Comparison of ENCODE assay signal across 2 cellular contexts in genomic region chr7:18855796-18856195, GRCh38.
TF ChIP-seq lines count a peak whose summit lies in the region.

No MANE protein-coding gene starts in this region.

TF ChIP-seq in SK-N-SH treated with all-trans-retinoic acid at 6 μM for 48 hours, 23 proteins besides CTCF, POLR2A, EP300 and RAD21 (continued from another document):
- TF ChIP-seq TSHZ2 (CRISPR knock-in tag; IDR thresholded peaks at IDR 0.05) (no peak), TCF4 (CRISPR knock-in tag; IDR thresholded peaks at IDR 0.05; ENCODE audit: borderline replicate concordance) (0 out of 2 replicates have a peak, but pooled peaks have one; percentile 17), RARB (CRISPR knock-in tag; IDR thresholded peaks at IDR 0.05) (no peak), BACH2 (CRISPR knock-in tag; IDR thresholded peaks at IDR 0.05; ENCODE audit: borderline replicate concordance) (no peak)
TF ChIP-seq in SK-N-SH treated with all-trans-retinoic acid at 6 μM for 48 hours: peak in this region for 1.

TF ChIP-seq in SK-N-SH, 30 proteins besides CTCF, POLR2A, EP300 and RAD21 (continued from another document):
- no peak for TF ChIP-seq USF1 (IDR thresholded peaks at IDR 0.05; ENCODE audit: borderline replicate concordance, low read depth)
- no peak for TF ChIP-seq USF2 (IDR thresholded peaks at IDR 0.05; ENCODE audit: borderline replicate concordance, low read depth, low read length)
- TF ChIP-seq NRF1 (IDR thresholded peaks at IDR 0.05; ENCODE audit: low read depth, low read length), result no peak
- no peak for TF ChIP-seq EZH2phosphoT487 (IDR thresholded peaks at IDR 0.05; ENCODE audit: borderline replicate concordance, low read depth)
- TF ChIP-seq POLR2AphosphoS5 (IDR thresholded peaks at IDR 0.05; ENCODE audit: low read depth, low read length), result no peak
- TF ChIP-seq RFX5 (IDR thresholded peaks at IDR 0.05; ENCODE audit: low read length), result no peak
- TF ChIP-seq ELF1 (IDR thresholded peaks at IDR 0.05), result no peak
- no peak for TF ChIP-seq SMC3 (IDR thresholded peaks at IDR 0.05; ENCODE audit: low read depth, low read length)
- no peak for TF ChIP-seq NFIC (IDR thresholded peaks at IDR 0.05; ENCODE audit: borderline replicate concordance)
- no peak for TF ChIP-seq FOXM1 (IDR thresholded peaks at IDR 0.05; ENCODE audit: low read depth)
